1 cellular context compared by ENCODE assay signal in genomic region chr16:23587726-23588125, GRCh38.
A peak's percentile ranks its signal among the peaks of the same experiment; 100 is the strongest.
TF ChIP-seq lines count a peak whose summit lies in the region.

No MANE protein-coding gene starts in this region.

TF ChIP-seq in HepG2, 621 proteins besides CTCF, POLR2A, EP300 and RAD21:
- 0 out of 2 replicates have a peak, but pooled peaks have one; percentile 19 for TF ChIP-seq EED (CRISPR knock-in tag; IDR thresholded peaks at IDR 0.05)
- TF ChIP-seq RBM22 (optimal IDR thresholded peaks at IDR 0.05; ENCODE audit: low read length), result peak; percentile 24
- TF ChIP-seq ZNF609 (CRISPR knock-in tag; IDR thresholded peaks at IDR 0.05; ENCODE audit: borderline replicate concordance), result no peak
